In genomic region chr5:69368458-69369368, GRCh38 we compare ENCODE assay signal across 8 cellular contexts. TPM values are rescaled to one million over a fixed set of nuclear protein-coding genes. Genes with fewer than 3 reads are reported as not detected.
A peak's percentile ranks its signal among the peaks of the same experiment; 100 is the strongest.
DNase-seq lines count a peak whose midpoint lies in the region; ATAC-seq and TF ChIP-seq lines count a peak whose summit lies in the region.

No MANE protein-coding gene starts in this region.

- H2AK5ac ChIP-seq in mesendoderm (ENCODE audit: low read length): no peak overlapping the region

- no peak overlapping the region for H2BK5ac ChIP-seq in mesendoderm (ENCODE audit: low read length)

- peak overlapping the region; percentile 95 for H3K18ac ChIP-seq in mesendoderm (ENCODE audit: low read length)

- H3K36me3 ChIP-seq in mesendoderm (ENCODE audit: control insufficient read depth, insufficient read depth, low read length) (peaks cover 5% of the 10 kb centered on the region), thyroid gland (peaks cover 6 to 14% of the 10 kb centered on the region in 2 donors)

- no peaks in the 10 kb centered on the region for H3K9me3 Mint-ChIP-seq in T-helper 1 cell treated with Interleukin-12 subunit alpha and Interleukin-12 subunit beta and Interleukin-4 antibody, amounts not matched to agents 30 μg/mL and 1 μg/mL, for 36 hours

- intact Hi-C loops in dorsolateral prefrontal cortex (cut with DNase I): loop anchor here (1.0 to 10.0 kb wide), 4 partner anchors 36 to 324 kb away; partner anchors contain the start of gene CCDC125 (in 2 of the 2)
- intact Hi-C loops in thyroid gland (cut with DNase I): no loop called here

- peak overlapping the region; percentile 84 for H3K9ac ChIP-seq in mesendoderm (ENCODE audit: low read length)

- H3K9me3 ChIP-seq in thyroid gland: no peaks in the 10 kb centered on the region

- no peak overlapping the region for H3K23ac ChIP-seq in mesendoderm (ENCODE audit: low read length)

- TF ChIP-seq CTCF in dorsolateral prefrontal cortex (IDR thresholded peaks at IDR 0.05 in 54 of 56, conservative IDR thresholded peaks at IDR 0.05 in 2 of 56; ENCODE audit: low read depth in 1 of 56, partially characterized antibody in 56 of 56) (no peak), thyroid gland (IDR thresholded peaks at IDR 0.05) (no peak)

- no peak overlapping the region for H2BK15ac ChIP-seq in mesendoderm (replicated peaks; ENCODE audit: low read depth)

- H3K27me3 ChIP-seq in dorsolateral prefrontal cortex (no peaks in the 10 kb centered on the region), mesendoderm (ENCODE audit: insufficient read depth, low read length, poor library complexity) (no peaks in the 10 kb centered on the region), thyroid gland (no peaks in the 10 kb centered on the region)

- no CpG with 5 or more reads among the region's 42 CpGs for WGBS in mesendoderm (ENCODE audit: extremely low coverage, insufficient coverage, low lambda C conversion rate)
- 3 to 4% methylated on average over 28 to 38 of the region's 42 CpGs for WGBS in thyroid gland, 2 donors

- peak overlapping the region; percentile 93 for H4K8ac ChIP-seq in mesendoderm (ENCODE audit: low read depth, low read length)

- ATAC-seq in HG03108 (IDR thresholded peaks at IDR 0.05; ENCODE audit: unreplicated experiment): peak; percentile 21
- ATAC-seq in HG03457 (IDR thresholded peaks at IDR 0.05; ENCODE audit: unreplicated experiment): no peak

- peak overlapping the region; percentile 4 for H3K4me2 ChIP-seq in mesendoderm (ENCODE audit: low read length)

- H3K56ac ChIP-seq in mesendoderm (ENCODE audit: low read length): peak overlapping the region; percentile 68

- peak overlapping the region; percentile 96 for H3K4me3 Mint-ChIP-seq in T-helper 1 cell treated with Interleukin-12 subunit alpha and Interleukin-12 subunit beta and Interleukin-4 antibody, amounts not matched to agents 30 μg/mL and 1 μg/mL, for 36 hours

- TF ChIP-seq POLR2A in thyroid gland (IDR thresholded peaks at IDR 0.05): no peak

- H3K4me1 ChIP-seq in mesendoderm (ENCODE audit: control insufficient read depth, low read depth, low read length): no peaks in the 10 kb centered on the region
- H3K4me1 ChIP-seq in thyroid gland: peaks cover 9 to 21% of the 10 kb centered on the region in 2 donors

- H3K79me2 ChIP-seq in mesendoderm (ENCODE audit: control insufficient read depth, insufficient read depth, low read length): peaks cover 42% of the 10 kb centered on the region

- peaks cover 9% of the 10 kb centered on the region for H3K79me1 ChIP-seq in mesendoderm (ENCODE audit: low read length)

- H3K36me3 Mint-ChIP-seq in T-helper 1 cell treated with Interleukin-12 subunit alpha and Interleukin-12 subunit beta and Interleukin-4 antibody, amounts not matched to agents 30 μg/mL and 1 μg/mL, for 36 hours (ENCODE audit: low read depth): peaks cover 24% of the 10 kb centered on the region

- H4K5ac ChIP-seq in mesendoderm (ENCODE audit: low read length): no peak overlapping the region

- no peaks in the 10 kb centered on the region for H3K27me3 Mint-ChIP-seq in T-helper 1 cell treated with Interleukin-12 subunit alpha and Interleukin-12 subunit beta and Interleukin-4 antibody, amounts not matched to agents 30 μg/mL and 1 μg/mL, for 36 hours (ENCODE audit: low read depth)

- H2BK120ac ChIP-seq in mesendoderm (ENCODE audit: low read depth, low read length): peak overlapping the region; percentile 16

- DNase-seq in NCI-H2029 (lab: John Stamatoyannopoulos, UW): peak; percentile 58
- DNase-seq in NCI-H2029 treated with DMSO at 0.1 percent for 48 hours (lab: John Stamatoyannopoulos, UW): no peak
- no peak for DNase-seq in dorsolateral prefrontal cortex
- DNase-seq in mesendoderm: peak; percentile 63
- DNase-seq in thyroid gland: no peak

- H3K4ac ChIP-seq in mesendoderm (ENCODE audit: low read depth, low read length): peak overlapping the region; percentile 86

- H3K27ac ChIP-seq in dorsolateral prefrontal cortex: peak overlapping the region; percentile 92 to 100 (median 98)
- peak overlapping the region; percentile 95 for H3K27ac ChIP-seq in mesendoderm (ENCODE audit: low read depth, low read length)
- H3K27ac ChIP-seq in thyroid gland: peak overlapping the region; percentile 97 to 99 (median 97)

- H3K4me1 Mint-ChIP-seq in T-helper 1 cell treated with Interleukin-12 subunit alpha and Interleukin-12 subunit beta and Interleukin-4 antibody, amounts not matched to agents 30 μg/mL and 1 μg/mL, for 36 hours (ENCODE audit: low read depth): peaks cover 30% of the 10 kb centered on the region

- H3K27ac Mint-ChIP-seq in T-helper 1 cell treated with Interleukin-12 subunit alpha and Interleukin-12 subunit beta and Interleukin-4 antibody, amounts not matched to agents 30 μg/mL and 1 μg/mL, for 36 hours: peak overlapping the region; percentile 96

- peak overlapping the region; percentile 57 to 100 (median 86) for H3K4me3 ChIP-seq in dorsolateral prefrontal cortex
- peak overlapping the region; percentile 94 for H3K4me3 ChIP-seq in mesendoderm (ENCODE audit: low read length)
- H3K4me3 ChIP-seq in thyroid gland (replicated peaks in 1 of 3): peak overlapping the region; percentile 67 to 97 (median 80)

RNA-seq across cellular contexts. Expression of gene AK6, which starts 0.6 kb away (rescaled TPM):
- total RNA-seq in dorsolateral prefrontal cortex (10 to 100 TPM; 16.7 to 48.2 (median 30.6) TPM), thyroid gland (10 to 100 TPM; 13.1 to 32.6 (median 23.9) TPM)
- 86.3 TPM for polyA plus RNA-seq in mesendoderm (2013, experiment 1 of 2)
- polyA plus RNA-seq in mesendoderm (2013, experiment 2 of 2): 88.1 TPM

RNA-seq across cellular contexts. Expression of gene TAF9, which starts 0.6 kb away (rescaled TPM):
- total RNA-seq in dorsolateral prefrontal cortex (10 to 100 TPM; 26.1 to 76.6 (median 52.9) TPM), thyroid gland (10 to 100 TPM; 29.2 to 41.4 (median 39.2) TPM)
- polyA plus RNA-seq in mesendoderm (2013, experiment 1 of 2): 97.1 TPM
- 96.1 TPM for polyA plus RNA-seq in mesendoderm (2013, experiment 2 of 2)

RNA-seq across cellular contexts. Expression of gene RAD17, which starts 0.9 kb away (rescaled TPM):
- total RNA-seq in dorsolateral prefrontal cortex (10 to 100 TPM; 12.6 to 35.3 (median 22.5) TPM), thyroid gland (10 to 100 TPM; 20.9 to 34.9 (median 27.8) TPM)
- polyA plus RNA-seq in mesendoderm (2013, experiment 1 of 2): 23.9 TPM
- polyA plus RNA-seq in mesendoderm (2013, experiment 2 of 2): 24.0 TPM

RNA-seq across cellular contexts. Expression of gene CCDC125, which starts 36.1 kb away (rescaled TPM):
- total RNA-seq in dorsolateral prefrontal cortex (10 to 100 TPM in 3 of 120 experiments, 1 to 10 TPM in 117; 4.3 to 11.6 (median 6.5) TPM), thyroid gland (10 to 100 TPM in 2 of 4 donors, 1 to 10 TPM in 2; 8.2 to 13.6 (median 9.6) TPM)
- 0.95 TPM for polyA plus RNA-seq in mesendoderm (2013, experiment 1 of 2)
- 1.1 TPM for polyA plus RNA-seq in mesendoderm (2013, experiment 2 of 2)

RNA-seq across cellular contexts. Expression of gene MARVELD2, which starts 46.2 kb away (rescaled TPM):
- 1 to 10 TPM in 117 of 120 experiments, under 1 TPM in 3; 0.78 to 5.4 (median 2.0) TPM for total RNA-seq in dorsolateral prefrontal cortex
- 14.7 TPM for polyA plus RNA-seq in mesendoderm (2013, experiment 1 of 2)
- 15.2 TPM for polyA plus RNA-seq in mesendoderm (2013, experiment 2 of 2)
- 100 to 1,000 TPM in 1 of 4 donors, 10 to 100 TPM in 3; 61.8 to 100 (median 81.9) TPM for total RNA-seq in thyroid gland

Comparison
In these comparisons a context has a peak if more than half of its experiments do, and no peak if none do; other contexts are left out.
1. DNase-seq: peak in NCI-H2029 (single experiment) and mesendoderm (single experiment); none in NCI-H2029 treated with DMSO at 0.1 percent for 48 hours (single experiment), dorsolateral prefrontal cortex (0 of 10) and thyroid gland (0 of 2).
2. Peak in every context shown above with its lines, with median percentiles within 50 percentile points of each other: H3K27ac ChIP-seq and H3K4me3 ChIP-seq.